34 cellular contexts compared by ENCODE assay signal in genomic region chr12:52844386-52844785, GRCh38. TPM values are rescaled to one million over a fixed set of nuclear protein-coding genes. Genes with fewer than 3 reads are reported as not detected.
"Had no signal": no experiment of that assay in that cellular context is flagged by ENCODE, and none has a peak within 500 bp of the region (broad histone marks: within the 10 kb centered on the region; RNA-seq: fewer than 3 reads in every experiment).

No MANE protein-coding gene starts in this region.

- H3K4me3 Mint-ChIP-seq: effector memory CD8-positive, alpha-beta T cell; endodermal cell; mesothelial cell of epicardium had no signal

- H3K9me3 Mint-ChIP-seq: effector memory CD8-positive, alpha-beta T cell; endodermal cell; mesothelial cell of epicardium; naive B cell had no signal

- H3K4me1 Mint-ChIP-seq: endodermal cell had no signal

- FAIRE-seq: colon, endometrium, islet of Langerhans, keratinocyte had no signal

- H3K9me3 ChIP-seq: esophagus squamous epithelium, gastrocnemius medialis, heart right ventricle, left ventricle myocardium inferior, lower lobe of right lung, mucosa of descending colon had no signal

- DNase-seq: dermis blood vessel endothelial cell; dorsolateral prefrontal cortex; effector CD8-positive, alpha-beta T cell; effector memory CD8-positive, alpha-beta T cell; endodermal cell; erythroblast; esophagus squamous epithelium; foreskin fibroblast; foreskin melanocyte; gastrocnemius medialis; glutamatergic neuron; head of caudate nucleus; heart right ventricle; hippocampal formation; kidney glomerular epithelial cell; left colon; left ventricle myocardium inferior; lower lobe of right lung; mesenchymal stem cell; naive B cell had no signal

- H3K36me3 ChIP-seq: esophagus squamous epithelium, gastrocnemius medialis, heart right ventricle, left ventricle myocardium inferior, lower lobe of right lung had no signal

- H3K27me3 ChIP-seq: gastrocnemius medialis had no signal

- H3K27ac Mint-ChIP-seq: effector memory CD8-positive, alpha-beta T cell; endodermal cell; mesothelial cell of epicardium; naive B cell had no signal

- H3K4me3 ChIP-seq: coronary artery, dorsolateral prefrontal cortex, esophagus squamous epithelium, gastrocnemius medialis, heart right ventricle, left ventricle myocardium inferior, lower lobe of right lung, mucosa of descending colon had no signal

- H3K27ac ChIP-seq: coronary artery, dorsolateral prefrontal cortex, epithelial cell of prostate, esophagus squamous epithelium, gastrocnemius medialis, heart right ventricle, left ventricle myocardium inferior, lower lobe of right lung had no signal

- H3K36me3 Mint-ChIP-seq: mesothelial cell of epicardium had no signal

- H3K4me1 ChIP-seq: gastrocnemius medialis, heart right ventricle, left ventricle myocardium inferior, lower lobe of right lung had no signal

RNA-seq across cellular contexts. Expression of gene KRT78, which starts 4.4 kb away (rescaled TPM):
- total RNA-seq: dermis blood vessel endothelial cell, endodermal cell, gastrocnemius medialis, glomerular endothelial cell, heart right ventricle, left colon, left lobe of liver, left ventricle myocardium inferior, liver, lower lobe of right lung, lung microvascular endothelial cell, mesenteric fat pad, mesothelial cell of epicardium, mucosa of descending colon, myocyte had no signal

RNA-seq across cellular contexts. Expression of gene KRT79, which starts 10.3 kb away (rescaled TPM):
- total RNA-seq: dermis blood vessel endothelial cell, dorsolateral prefrontal cortex, endodermal cell, gastrocnemius medialis, heart right ventricle, left colon, left lobe of liver, left ventricle myocardium inferior, liver, lung microvascular endothelial cell, mesothelial cell of epicardium, mucosa of descending colon, myocyte had no signal
- polyA plus RNA-seq: liver had no signal

RNA-seq across cellular contexts. Expression of gene KRT4, which starts 30.5 kb away (rescaled TPM):
- total RNA-seq: dermis blood vessel endothelial cell, dorsolateral prefrontal cortex, endodermal cell, gastrocnemius medialis, glomerular endothelial cell, heart right ventricle, left colon, left lobe of liver, left ventricle myocardium inferior, lung microvascular endothelial cell, mesenteric fat pad, mucosa of descending colon, myocyte had no signal

RNA-seq across cellular contexts. Expression of gene KRT3, which starts 48.5 kb away (rescaled TPM):
- total RNA-seq: dermis blood vessel endothelial cell, endodermal cell, gastrocnemius medialis, heart right ventricle, left colon, left lobe of liver, left ventricle myocardium inferior, liver, lower lobe of right lung, lung microvascular endothelial cell, mesenteric fat pad, mucosa of descending colon, myocyte had no signal
- polyA plus RNA-seq: heart right ventricle, liver had no signal
